1 cellular context compared by ENCODE assay signal in genomic region chr11:12725863-12726666, GRCh38.
TF ChIP-seq lines count a peak whose summit lies in the region.

No MANE protein-coding gene starts in this region.

TF ChIP-seq in H1, 55 proteins besides CTCF, POLR2A, EP300 and RAD21:
- TF ChIP-seq MAX (IDR thresholded peaks at IDR 0.05) (no peak), TAF7 (optimal IDR thresholded peaks at IDR 0.05; ENCODE audit: borderline replicate concordance, low read depth, low read length) (no peak)
